ENCODE assay signal across 19 cellular contexts in the genomic region with DNA sequence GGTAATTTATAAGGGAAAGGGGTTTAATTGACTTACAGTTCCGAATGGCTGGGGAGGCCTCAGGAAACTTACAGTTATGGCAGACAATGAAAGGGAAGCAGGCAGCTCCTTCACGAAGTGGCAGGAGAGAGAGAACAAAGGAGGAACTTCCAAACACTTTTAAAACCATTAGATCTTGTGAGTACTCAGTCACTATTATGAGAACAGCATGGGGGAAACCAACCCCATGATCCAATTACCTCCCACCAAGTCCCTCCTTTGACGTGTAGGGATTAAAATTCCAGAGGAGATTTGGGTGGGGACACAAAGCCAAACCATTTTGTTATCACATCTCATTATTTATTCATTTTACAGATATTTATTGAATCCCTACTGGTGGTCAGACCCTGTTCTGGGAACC.
"Had no signal": no experiment of that assay in that cellular context is flagged by ENCODE, and none has a peak within 500 bp of the region (broad histone marks: within the 10 kb centered on the region; RNA-seq: fewer than 3 reads in every experiment).

No MANE protein-coding gene starts in this region.

- H3K27me3 Mint-ChIP-seq: activated CD4-positive, alpha-beta memory T cell treated with anti-CD3 and anti-CD28 coated beads, Interleukin-2, amount 10 ng/mL, durations not matched to agents 7 days and 5 days; activated CD8-positive, alpha-beta memory T cell treated with anti-CD3 and anti-CD28 coated beads, Interleukin-2, amount 10 ng/mL, durations not matched to agents 7 days and 5 days; stimulated activated memory B cell treated with anti-CD40 and anti-IgM and Interleukin-4, amounts not matched to agents 10 μg/mL and 1 μg/mL and 100 μg/mL, for 72 hours had no signal

- H3K4me1 ChIP-seq: gastrocnemius medialis, heart left ventricle, parathyroid adenoma, sigmoid colon, upper lobe of left lung had no signal

- H3K4me1 Mint-ChIP-seq: activated CD4-positive, alpha-beta memory T cell treated with anti-CD3 and anti-CD28 coated beads, Interleukin-2, amount 10 ng/mL, durations not matched to agents 7 days and 5 days; activated CD8-positive, alpha-beta memory T cell treated with anti-CD3 and anti-CD28 coated beads, Interleukin-2, amount 10 ng/mL, durations not matched to agents 7 days and 5 days; natural killer cell; stimulated activated memory B cell treated with anti-CD40 and anti-IgM and Interleukin-4, amounts not matched to agents 10 μg/mL and 1 μg/mL and 100 μg/mL, for 72 hours had no signal

- H3K4me3 Mint-ChIP-seq: activated CD4-positive, alpha-beta memory T cell treated with anti-CD3 and anti-CD28 coated beads, Interleukin-2, amount 10 ng/mL, durations not matched to agents 7 days and 5 days; activated CD8-positive, alpha-beta memory T cell treated with anti-CD3 and anti-CD28 coated beads, Interleukin-2, amount 10 ng/mL, durations not matched to agents 7 days and 5 days; brain; natural killer cell; stimulated activated memory B cell treated with anti-CD40 and anti-IgM and Interleukin-4, amounts not matched to agents 10 μg/mL and 1 μg/mL and 100 μg/mL, for 72 hours had no signal

- H3K9ac ChIP-seq: parathyroid adenoma had no signal

- H3K27ac ChIP-seq: coronary artery, gastrocnemius medialis, heart left ventricle, parathyroid adenoma, sigmoid colon, thoracic aorta, upper lobe of left lung had no signal

- H2AFZ ChIP-seq: parathyroid adenoma had no signal

- H3K27me3 ChIP-seq: gastrocnemius medialis, heart left ventricle, sigmoid colon, upper lobe of left lung had no signal

- H3K36me3 Mint-ChIP-seq: activated CD8-positive, alpha-beta memory T cell treated with anti-CD3 and anti-CD28 coated beads, Interleukin-2, amount 10 ng/mL, durations not matched to agents 7 days and 5 days; brain; stimulated activated memory B cell treated with anti-CD40 and anti-IgM and Interleukin-4, amounts not matched to agents 10 μg/mL and 1 μg/mL and 100 μg/mL, for 72 hours had no signal

- H3K27ac Mint-ChIP-seq: activated CD4-positive, alpha-beta memory T cell treated with anti-CD3 and anti-CD28 coated beads, Interleukin-2, amount 10 ng/mL, durations not matched to agents 7 days and 5 days; activated CD8-positive, alpha-beta memory T cell treated with anti-CD3 and anti-CD28 coated beads, Interleukin-2, amount 10 ng/mL, durations not matched to agents 7 days and 5 days; natural killer cell; stimulated activated memory B cell treated with anti-CD40 and anti-IgM and Interleukin-4, amounts not matched to agents 10 μg/mL and 1 μg/mL and 100 μg/mL, for 72 hours had no signal

- H3K36me3 ChIP-seq: gastrocnemius medialis, heart left ventricle, sigmoid colon, thoracic aorta, upper lobe of left lung had no signal

- H3K4me3 ChIP-seq: coronary artery, gastrocnemius medialis, heart left ventricle, sigmoid colon, thoracic aorta, upper lobe of left lung had no signal

- H3K9me3 ChIP-seq: gastrocnemius medialis, heart left ventricle, sigmoid colon, thoracic aorta, upper lobe of left lung had no signal

- DNase-seq: activated CD4-positive, alpha-beta memory T cell treated with anti-CD3 and anti-CD28 coated beads, Interleukin-2, amount 10 ng/mL, durations not matched to agents 7 days and 5 days; activated CD4-positive, alpha-beta T cell treated with anti-CD3 and anti-CD28 coated beads for 48 hours; activated CD4-positive, CD25-positive, alpha-beta regulatory T cell; activated CD8-positive, alpha-beta memory T cell treated with anti-CD3 and anti-CD28 coated beads, Interleukin-2, amount 10 ng/mL, durations not matched to agents 7 days and 5 days; activated naive CD4-positive, alpha-beta T cell; central memory CD4-positive, alpha-beta T cell; gastrocnemius medialis; heart left ventricle; left cardiac atrium; mesenchymal stem cell; natural killer cell; sigmoid colon; stimulated activated CD4-positive, alpha-beta T cell treated with anti-CD3 and anti-CD28 coated beads, Interleukin-4, amount 100 ng/mL, for 4 hours; upper lobe of left lung had no signal
